22 cellular contexts compared by ENCODE assay signal in the genomic region with DNA sequence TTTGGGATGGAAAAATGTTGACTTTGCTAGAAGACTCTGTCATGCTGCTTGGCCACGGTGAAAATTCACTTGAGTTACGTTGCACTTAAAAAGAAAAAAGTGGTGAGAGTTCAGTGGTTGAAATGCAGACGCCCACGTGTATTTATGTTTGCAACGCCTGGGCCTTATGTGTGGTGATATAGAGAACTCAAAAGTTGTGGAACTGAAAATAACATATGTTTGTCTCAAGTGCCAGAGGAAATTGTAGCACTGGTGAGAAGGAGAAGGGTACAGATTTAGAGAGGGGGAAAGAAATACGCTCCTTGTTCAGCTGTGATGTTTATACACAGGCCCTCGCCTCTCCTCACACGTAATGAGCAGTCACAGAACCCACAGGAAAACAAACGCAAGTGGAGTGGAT.
DNase-seq lines count a peak whose midpoint lies in the region; ATAC-seq and TF ChIP-seq lines count a peak whose summit lies in the region.
"Had no signal": no experiment of that assay in that cellular context is flagged by ENCODE, and none has a peak within 500 bp of the region (broad histone marks: within the 10 kb centered on the region; RNA-seq: fewer than 3 reads in every experiment).

No MANE protein-coding gene starts in this region.

- TF ChIP-seq CTCF in osteocyte (IDR thresholded peaks at IDR 0.05) (no peak), left ventricle myocardium inferior (IDR thresholded peaks at IDR 0.05; ENCODE audit: borderline replicate concordance) (no peak), WERI-Rb-1 (IDR thresholded peaks at IDR 0.05; ENCODE audit: low read depth, low read length) (no peak)

- CTCF ChIA-PET in activated CD8-positive, alpha-beta memory T cell treated with anti-CD3 and anti-CD28 coated beads, Interleukin-2, amount 10 ng/mL, durations not matched to agents 7 days and 5 days (lab: Charles Lee): no interaction called here

- ATAC-seq in activated CD8-positive, alpha-beta memory T cell treated with anti-CD3 and anti-CD28 coated beads, Interleukin-2, amount 10 ng/mL, durations not matched to agents 7 days and 5 days: no peak
- ATAC-seq in GM21526 (IDR thresholded peaks at IDR 0.05; ENCODE audit: low FRiP score, unreplicated experiment) (peak; percentile 80), HG03103 (IDR thresholded peaks at IDR 0.05; ENCODE audit: low read depth, unreplicated experiment) (peak; percentile 59)
- ATAC-seq: activated CD4-positive, alpha-beta T cell treated with anti-CD3 and anti-CD28 coated beads for 36 hours; natural killer cell had no signal

- H3K36me3 Mint-ChIP-seq in activated CD8-positive, alpha-beta memory T cell treated with anti-CD3 and anti-CD28 coated beads, Interleukin-2, amount 10 ng/mL, durations not matched to agents 7 days and 5 days: no peaks in the 10 kb centered on the region
- H3K36me3 Mint-ChIP-seq in osteocyte (ENCODE audit: unreplicated experiment): no peaks in the 10 kb centered on the region
- H3K36me3 Mint-ChIP-seq: activated naive CD8-positive, alpha-beta T cell treated with anti-CD3 and anti-CD28 coated beads, Interleukin-2, amount 10 ng/mL, durations not matched to agents 7 days and 5 days; CD4-positive, CD25-positive, alpha-beta regulatory T cell; natural killer cell had no signal

- H3K9me3 ChIP-seq in left ventricle myocardium inferior (replicated peaks) (no peaks in the 10 kb centered on the region), WERI-Rb-1 (ENCODE audit: severe bottlenecking) (no peaks in the 10 kb centered on the region)
- H3K9me3 ChIP-seq: esophagus muscularis mucosa, SJSA1, upper lobe of left lung had no signal

- H3K9me3 Mint-ChIP-seq in activated CD8-positive, alpha-beta memory T cell treated with anti-CD3 and anti-CD28 coated beads, Interleukin-2, amount 10 ng/mL, durations not matched to agents 7 days and 5 days (ENCODE audit: low read depth): no peaks in the 10 kb centered on the region
- no peaks in the 10 kb centered on the region for H3K9me3 Mint-ChIP-seq in osteocyte (ENCODE audit: unreplicated experiment)
- H3K9me3 Mint-ChIP-seq: activated naive CD8-positive, alpha-beta T cell treated with anti-CD3 and anti-CD28 coated beads, Interleukin-2, amount 10 ng/mL, durations not matched to agents 7 days and 5 days had no signal

- no peak overlapping the region for H3K4me3 Mint-ChIP-seq in activated CD8-positive, alpha-beta memory T cell treated with anti-CD3 and anti-CD28 coated beads, Interleukin-2, amount 10 ng/mL, durations not matched to agents 7 days and 5 days
- H3K4me3 Mint-ChIP-seq in osteocyte (ENCODE audit: unreplicated experiment): no peak overlapping the region
- H3K4me3 Mint-ChIP-seq: activated CD4-positive, alpha-beta T cell treated with anti-CD3 and anti-CD28 coated beads for 36 hours; activated naive CD8-positive, alpha-beta T cell treated with anti-CD3 and anti-CD28 coated beads, Interleukin-2, amount 10 ng/mL, durations not matched to agents 7 days and 5 days; CD4-positive, CD25-positive, alpha-beta regulatory T cell; natural killer cell had no signal

- DNase-seq in activated CD8-positive, alpha-beta memory T cell treated with anti-CD3 and anti-CD28 coated beads, Interleukin-2, amount 10 ng/mL, durations not matched to agents 7 days and 5 days: peak; percentile 1
- DNase-seq in activated CD8-positive, alpha-beta memory T cell treated with anti-CD3 and anti-CD28 coated beads for 24 hours: no peak
- DNase-seq in osteocyte (ENCODE audit: extremely low spot score, unreplicated experiment) (peak; percentile 54), left ventricle myocardium inferior (no peak), NCI-H226 (no peak), WERI-Rb-1 (no peak)
- DNase-seq: activated CD4-positive, alpha-beta T cell treated with anti-CD3 and anti-CD28 coated beads for 36 hours; activated naive CD8-positive, alpha-beta T cell treated with anti-CD3 and anti-CD28 coated beads, Interleukin-2, amount 10 ng/mL, durations not matched to agents 7 days and 5 days; activated T-cell treated with anti-CD3 and anti-CD28 coated beads, Interleukin-2, amount 50 U/mL, for 1 hour; CD4-positive, CD25-positive, alpha-beta regulatory T cell; dorsolateral prefrontal cortex; glutamatergic neuron; Kasumi-1; natural killer cell; NCI-H1417; NCI-H446 treated with DMSO at 0.1 percent for 48 hours; stimulated activated naive CD4-positive, alpha-beta T cell treated with Interleukin-2 at 50 U/mL for 16 hours; upper lobe of left lung had no signal

- no peak overlapping the region for H3K4me3 ChIP-seq in left ventricle myocardium inferior
- no peak overlapping the region for H3K4me3 ChIP-seq in WERI-Rb-1 (ENCODE audit: low read depth, low read length)
- H3K4me3 ChIP-seq: dorsolateral prefrontal cortex, esophagus muscularis mucosa, SJSA1, upper lobe of left lung had no signal

- H3K36me3 ChIP-seq in left ventricle myocardium inferior (no peaks in the 10 kb centered on the region), WERI-Rb-1 (no peaks in the 10 kb centered on the region)
- H3K36me3 ChIP-seq: esophagus muscularis mucosa, SJSA1, upper lobe of left lung had no signal

- H3K27me3 ChIP-seq in left ventricle myocardium inferior (ENCODE audit: low read depth) (peaks cover 76% of the 10 kb centered on the region), WERI-Rb-1 (ENCODE audit: insufficient read depth, low read depth, severe bottlenecking) (peaks cover 71% of the 10 kb centered on the region)
- H3K27me3 ChIP-seq: SJSA1, upper lobe of left lung had no signal

- H3K4me1 ChIP-seq in left ventricle myocardium inferior: no peaks in the 10 kb centered on the region
- H3K4me1 ChIP-seq: esophagus muscularis mucosa, SJSA1, upper lobe of left lung had no signal

- H3K27ac Mint-ChIP-seq in activated CD8-positive, alpha-beta memory T cell treated with anti-CD3 and anti-CD28 coated beads, Interleukin-2, amount 10 ng/mL, durations not matched to agents 7 days and 5 days: no peak overlapping the region
- H3K27ac Mint-ChIP-seq in osteocyte (ENCODE audit: unreplicated experiment): no peak overlapping the region
- H3K27ac Mint-ChIP-seq: activated CD4-positive, alpha-beta T cell treated with anti-CD3 and anti-CD28 coated beads for 36 hours; activated naive CD8-positive, alpha-beta T cell treated with anti-CD3 and anti-CD28 coated beads, Interleukin-2, amount 10 ng/mL, durations not matched to agents 7 days and 5 days; CD4-positive, CD25-positive, alpha-beta regulatory T cell; natural killer cell had no signal

- H3K27me3 Mint-ChIP-seq in activated CD8-positive, alpha-beta memory T cell treated with anti-CD3 and anti-CD28 coated beads, Interleukin-2, amount 10 ng/mL, durations not matched to agents 7 days and 5 days: peaks cover 14% of the 10 kb centered on the region
- peaks cover 15% of the 10 kb centered on the region for H3K27me3 Mint-ChIP-seq in osteocyte (ENCODE audit: unreplicated experiment)

- intact Hi-C loops in left ventricle myocardium inferior (cut with micrococcal nuclease): no loop called here

- no peaks in the 10 kb centered on the region for H3K4me1 Mint-ChIP-seq in activated CD8-positive, alpha-beta memory T cell treated with anti-CD3 and anti-CD28 coated beads, Interleukin-2, amount 10 ng/mL, durations not matched to agents 7 days and 5 days
- H3K4me1 Mint-ChIP-seq in osteocyte (ENCODE audit: unreplicated experiment): no peaks in the 10 kb centered on the region
- H3K4me1 Mint-ChIP-seq: activated CD4-positive, alpha-beta T cell treated with anti-CD3 and anti-CD28 coated beads for 36 hours; activated naive CD8-positive, alpha-beta T cell treated with anti-CD3 and anti-CD28 coated beads, Interleukin-2, amount 10 ng/mL, durations not matched to agents 7 days and 5 days; CD4-positive, CD25-positive, alpha-beta regulatory T cell had no signal

- no peak overlapping the region for H3K27ac ChIP-seq in left ventricle myocardium inferior (replicated peaks)
- no peak overlapping the region for H3K27ac ChIP-seq in WERI-Rb-1
- H3K27ac ChIP-seq: dorsolateral prefrontal cortex, esophagus muscularis mucosa, SJSA1, upper lobe of left lung had no signal

Comparison
In these comparisons a context has a peak if more than half of its experiments do, and no peak if none do; other contexts are left out.
1. DNase-seq: peak in activated CD8-positive, alpha-beta memory T cell treated with anti-CD3 and anti-CD28 coated beads, Interleukin-2, amount 10 ng/mL, durations not matched to agents 7 days and 5 days (single experiment) and osteocyte (single experiment); none in activated CD8-positive, alpha-beta memory T cell treated with anti-CD3 and anti-CD28 coated beads for 24 hours (single experiment), left ventricle myocardium inferior (single experiment), NCI-H226 (single experiment) and WERI-Rb-1 (single experiment).